8 cellular contexts compared by ENCODE assay signal in genomic region chr20:63896136-63896890, GRCh38. TPM values are rescaled to one million over a fixed set of nuclear protein-coding genes. Genes with fewer than 3 reads are reported as not detected.
DNase-seq lines count a peak whose midpoint lies in the region; ATAC-seq and TF ChIP-seq lines count a peak whose summit lies in the region.

No MANE protein-coding gene starts in this region.

- H3K9me3 ChIP-seq in iPS-18c (ENCODE audit: control insufficient read depth, insufficient read depth, low read length): peaks cover 2% of the 10 kb centered on the region
- no peaks in the 10 kb centered on the region for H3K9me3 ChIP-seq in gastrocnemius medialis

- H3K27ac ChIP-seq in gastrocnemius medialis: peak overlapping the region; percentile 58 to 86 (median 76)

- no peaks in the 10 kb centered on the region for H3K36me3 ChIP-seq in gastrocnemius medialis

- TF ChIP-seq POLR2A in gastrocnemius medialis (IDR thresholded peaks at IDR 0.05): peak; percentile 73 to 77

- H3K4me3 ChIP-seq in astrocyte of the spinal cord (ENCODE audit: low read depth, low read length) (peak overlapping the region; percentile 64), iPS-18c (ENCODE audit: insufficient read depth, low read depth, low read length) (peak overlapping the region; percentile 38), gastrocnemius medialis (peak overlapping the region; percentile 57 to 66 (median 64))

- peaks cover 23% of the 10 kb centered on the region in 2 donors for H3K4me1 ChIP-seq in gastrocnemius medialis

- DNase-seq in EL (peak; percentile 34), HT1080 (ENCODE audit: low read depth) (peak; percentile 36), RPMI8226 (peak; percentile 77), astrocyte of the spinal cord (ENCODE audit: low read depth, low spot score) (peak; percentile 25), gastrocnemius medialis (peak; percentile 46 to 62), NK-92 (lab: John Stamatoyannopoulos, UW; ENCODE audit: unreplicated experiment) (no peak), epidermal melanocyte (ENCODE audit: insufficient read length, low spot score) (no peak)

- intact Hi-C loops in gastrocnemius medialis (cut with DNase I; ENCODE audit: low total_unique reads): no loop called here

- TF ChIP-seq CTCF in astrocyte of the spinal cord (IDR thresholded peaks at IDR 0.05; ENCODE audit: low read depth, low read length) (no peak), gastrocnemius medialis (IDR thresholded peaks at IDR 0.05 in 4 of 5, conservative IDR thresholded peaks at IDR 0.05 in 1 of 5) (no peak)

- in situ Hi-C loops in astrocyte of the spinal cord (cut with HindIII; ENCODE audit: low sequenced_read_pairs): no loop called here
- in situ Hi-C loops in gastrocnemius medialis (cut with MboI; ENCODE audit: low sequenced_read_pairs in 4 of 4): no loop called here

- H3K27me3 ChIP-seq in gastrocnemius medialis: no peaks in the 10 kb centered on the region

- peak; percentile 51 to 64 for ATAC-seq in gastrocnemius medialis

RNA-seq across cellular contexts. Expression of gene DNAJC5, which starts 1.4 kb away (rescaled TPM):
- 51.4 and 60.0 TPM in 2 replicates for total RNA-seq in HT1080 (2014; rRNA removed; shearing (Covaris generic))
- polyA plus RNA-seq in HT1080 (2015; cell fraction: cytosol; rRNA removed): 25.7 and 28.9 TPM in 2 replicates
- polyA plus RNA-seq in HT1080 (2015; cell fraction: nucleus; rRNA removed): 35.5 and 36.6 TPM in 2 replicates
- 10 to 100 TPM; 18.5 to 26.4 (median 22.5) TPM for total RNA-seq in gastrocnemius medialis

RNA-seq across cellular contexts. Expression of gene TPD52L2, which starts 31.2 kb away (rescaled TPM):
- total RNA-seq in HT1080 (2014; rRNA removed; shearing (Covaris generic)): 119 and 120 TPM in 2 replicates
- 172 and 187 TPM in 2 replicates for polyA plus RNA-seq in HT1080 (2015; cell fraction: cytosol; rRNA removed)
- polyA plus RNA-seq in HT1080 (2015; cell fraction: nucleus; rRNA removed): 110 and 132 TPM in 2 replicates
- 10 to 100 TPM; 57.7 to 92.4 (median 59.8) TPM for total RNA-seq in gastrocnemius medialis

RNA-seq across cellular contexts. Expression of gene ABHD16B, which starts 35.0 kb away (rescaled TPM):
- total RNA-seq in HT1080 (2014; rRNA removed; shearing (Covaris generic)): not detected in 2 replicates
- not detected in 2 replicates for polyA plus RNA-seq in HT1080 (2015; cell fraction: cytosol; rRNA removed)
- not detected in 2 replicates for polyA plus RNA-seq in HT1080 (2015; cell fraction: nucleus; rRNA removed)
- not detected for total RNA-seq in gastrocnemius medialis

RNA-seq across cellular contexts. Expression of gene UCKL1, which starts 59.9 kb away (rescaled TPM):
- 17.1 and 26.0 TPM in 2 replicates for total RNA-seq in HT1080 (2014; rRNA removed; shearing (Covaris generic))
- polyA plus RNA-seq in HT1080 (2015; cell fraction: cytosol; rRNA removed): 15.1 and 15.5 TPM in 2 replicates
- 38.9 and 51.3 TPM in 2 replicates for polyA plus RNA-seq in HT1080 (2015; cell fraction: nucleus; rRNA removed)
- 10 to 100 TPM; 22.0 to 46.4 (median 27.1) TPM for total RNA-seq in gastrocnemius medialis

Comparison
In these comparisons a context has a peak if more than half of its experiments do, and no peak if none do; other contexts are left out.
1. DNase-seq: peak in EL (single experiment), HT1080 (single experiment), RPMI8226 (single experiment), astrocyte of the spinal cord (single experiment) and gastrocnemius medialis (2 of 2); none in NK-92 (single experiment) and epidermal melanocyte (single experiment).
2. Peak in every context shown above with its lines, with median percentiles within 50 percentile points of each other: H3K4me3 ChIP-seq.